In the genomic region with DNA sequence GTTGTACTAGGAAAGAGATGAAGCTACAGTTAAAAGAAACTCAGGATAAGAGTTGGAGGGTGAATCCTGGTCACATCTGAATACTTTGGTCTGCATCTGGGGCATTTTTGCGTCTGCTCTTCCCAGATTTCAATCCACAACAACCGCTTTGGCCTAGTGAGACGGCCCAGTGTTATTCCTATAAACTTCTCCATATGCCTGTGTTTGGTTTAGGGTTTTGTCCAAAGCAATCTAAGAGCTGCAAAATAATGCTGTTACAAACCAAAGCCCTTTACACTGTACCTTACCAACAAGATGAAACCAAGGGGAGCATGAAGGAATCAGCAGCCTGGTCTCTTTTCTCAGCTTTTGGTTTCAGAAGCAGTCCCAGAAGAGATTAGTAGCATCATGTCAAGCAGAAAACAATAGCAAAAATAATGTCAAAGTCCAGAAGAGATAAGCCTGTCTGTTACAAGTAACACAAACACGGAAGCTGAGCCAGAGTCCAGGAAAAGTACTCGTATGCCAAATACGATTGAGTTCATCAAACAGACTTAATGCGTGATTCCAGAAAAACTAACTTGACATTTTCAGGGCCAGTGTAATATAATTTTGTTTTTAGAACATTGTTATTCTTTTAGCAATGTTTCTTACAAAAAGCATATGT, we compare ENCODE assay signal across 13 cellular contexts.
"Had no signal": no experiment of that assay in that cellular context is flagged by ENCODE, and none has a peak within 500 bp of the region (broad histone marks: within the 10 kb centered on the region; RNA-seq: fewer than 3 reads in every experiment).

No MANE protein-coding gene starts in this region.

- H3K27ac ChIP-seq: dorsolateral prefrontal cortex, left ventricle myocardium inferior, right atrium auricular region had no signal

- H3K9me3 ChIP-seq: right atrium auricular region had no signal

- H3K4me1 Mint-ChIP-seq: activated CD8-positive, alpha-beta memory T cell treated with anti-CD3 and anti-CD28 coated beads, Interleukin-2, amount 10 ng/mL, durations not matched to agents 7 days and 5 days; memory B cell; nephron had no signal

- H3K27me3 Mint-ChIP-seq: activated CD8-positive, alpha-beta memory T cell treated with anti-CD3 and anti-CD28 coated beads, Interleukin-2, amount 10 ng/mL, durations not matched to agents 7 days and 5 days; memory B cell had no signal

- H3K4me3 ChIP-seq: dorsolateral prefrontal cortex, left ventricle myocardium inferior, right atrium auricular region had no signal

- DNase-seq: activated CD4-positive, alpha-beta memory T cell treated with anti-CD3 and anti-CD28 coated beads for 36 hours; activated CD4-positive, alpha-beta T cell treated with anti-CD3 and anti-CD28 coated beads for 1 hour; activated CD8-positive, alpha-beta memory T cell treated with anti-CD3 and anti-CD28 coated beads, Interleukin-2, amount 10 ng/mL, durations not matched to agents 7 days and 5 days; activated naive CD4-positive, alpha-beta T cell treated with anti-CD3 and anti-CD28 coated beads, Interleukin-2, amount 50 U/mL, for 16 hours; activated T-cell treated with anti-CD3 and anti-CD28 coated beads, Interleukin-2, amount 50 U/mL, for 24 hours; dorsolateral prefrontal cortex; hippocampal formation; left ventricle myocardium inferior; occipital lobe had no signal

- H3K9me3 Mint-ChIP-seq: activated CD4-positive, alpha-beta memory T cell treated with anti-CD3 and anti-CD28 coated beads for 36 hours; activated T-cell treated with anti-CD3 and anti-CD28 coated beads, Interleukin-2, amount 50 U/mL, for 24 hours; nephron had no signal

- H3K4me1 ChIP-seq: left ventricle myocardium inferior, right atrium auricular region had no signal

- H3K4me3 Mint-ChIP-seq: activated CD4-positive, alpha-beta memory T cell treated with anti-CD3 and anti-CD28 coated beads for 36 hours; activated CD8-positive, alpha-beta memory T cell treated with anti-CD3 and anti-CD28 coated beads, Interleukin-2, amount 10 ng/mL, durations not matched to agents 7 days and 5 days; activated T-cell treated with anti-CD3 and anti-CD28 coated beads, Interleukin-2, amount 50 U/mL, for 24 hours; memory B cell; nephron had no signal

- H3K27ac Mint-ChIP-seq: activated CD4-positive, alpha-beta memory T cell treated with anti-CD3 and anti-CD28 coated beads for 36 hours; activated CD8-positive, alpha-beta memory T cell treated with anti-CD3 and anti-CD28 coated beads, Interleukin-2, amount 10 ng/mL, durations not matched to agents 7 days and 5 days; activated T-cell treated with anti-CD3 and anti-CD28 coated beads, Interleukin-2, amount 50 U/mL, for 24 hours; memory B cell; nephron had no signal

- H3K36me3 ChIP-seq: left ventricle myocardium inferior, right atrium auricular region had no signal

- H3K27me3 ChIP-seq: dorsolateral prefrontal cortex, right atrium auricular region had no signal

- ATAC-seq: activated CD8-positive, alpha-beta memory T cell treated with anti-CD3 and anti-CD28 coated beads, Interleukin-2, amount 10 ng/mL, durations not matched to agents 7 days and 5 days; esophagus mucosa had no signal

- H3K36me3 Mint-ChIP-seq: activated CD4-positive, alpha-beta memory T cell treated with anti-CD3 and anti-CD28 coated beads for 36 hours; activated CD8-positive, alpha-beta memory T cell treated with anti-CD3 and anti-CD28 coated beads, Interleukin-2, amount 10 ng/mL, durations not matched to agents 7 days and 5 days; memory B cell had no signal
